ENCODE assay signal across 1 cellular context in the genomic region with DNA sequence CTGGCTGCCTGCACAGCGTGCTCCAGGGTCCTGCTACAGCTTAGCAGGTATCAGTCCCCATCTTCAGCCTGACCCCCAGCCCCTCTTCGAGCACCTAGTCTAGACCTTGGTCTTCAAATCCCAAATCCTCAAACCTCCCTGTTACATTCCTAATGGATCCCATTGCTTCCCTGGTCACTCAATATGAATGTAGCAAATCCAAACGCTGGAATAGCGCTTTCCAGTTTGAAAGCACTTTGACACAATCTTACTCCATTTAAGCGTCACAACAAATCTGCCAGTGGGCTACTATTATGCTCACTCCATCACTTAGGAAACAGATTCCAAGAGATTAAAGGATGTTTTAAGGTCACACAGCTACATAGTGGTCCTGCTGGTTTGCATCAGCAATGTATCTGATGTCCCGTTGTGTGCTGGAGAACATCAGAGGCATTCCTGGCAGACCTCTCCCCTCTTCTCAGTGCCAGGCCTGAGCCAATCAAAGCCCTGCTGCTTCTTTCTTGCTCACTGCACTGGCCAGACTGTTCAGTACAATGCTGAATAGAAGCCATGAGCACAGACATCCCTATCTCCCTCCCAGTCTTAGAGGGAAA.
TF ChIP-seq lines count a peak whose summit lies in the region.

No MANE protein-coding gene starts in this region.

TF ChIP-seq in GM23338, 12 proteins besides CTCF, POLR2A, EP300 and RAD21 (continued from another document):
- TF ChIP-seq, protein P1, sequence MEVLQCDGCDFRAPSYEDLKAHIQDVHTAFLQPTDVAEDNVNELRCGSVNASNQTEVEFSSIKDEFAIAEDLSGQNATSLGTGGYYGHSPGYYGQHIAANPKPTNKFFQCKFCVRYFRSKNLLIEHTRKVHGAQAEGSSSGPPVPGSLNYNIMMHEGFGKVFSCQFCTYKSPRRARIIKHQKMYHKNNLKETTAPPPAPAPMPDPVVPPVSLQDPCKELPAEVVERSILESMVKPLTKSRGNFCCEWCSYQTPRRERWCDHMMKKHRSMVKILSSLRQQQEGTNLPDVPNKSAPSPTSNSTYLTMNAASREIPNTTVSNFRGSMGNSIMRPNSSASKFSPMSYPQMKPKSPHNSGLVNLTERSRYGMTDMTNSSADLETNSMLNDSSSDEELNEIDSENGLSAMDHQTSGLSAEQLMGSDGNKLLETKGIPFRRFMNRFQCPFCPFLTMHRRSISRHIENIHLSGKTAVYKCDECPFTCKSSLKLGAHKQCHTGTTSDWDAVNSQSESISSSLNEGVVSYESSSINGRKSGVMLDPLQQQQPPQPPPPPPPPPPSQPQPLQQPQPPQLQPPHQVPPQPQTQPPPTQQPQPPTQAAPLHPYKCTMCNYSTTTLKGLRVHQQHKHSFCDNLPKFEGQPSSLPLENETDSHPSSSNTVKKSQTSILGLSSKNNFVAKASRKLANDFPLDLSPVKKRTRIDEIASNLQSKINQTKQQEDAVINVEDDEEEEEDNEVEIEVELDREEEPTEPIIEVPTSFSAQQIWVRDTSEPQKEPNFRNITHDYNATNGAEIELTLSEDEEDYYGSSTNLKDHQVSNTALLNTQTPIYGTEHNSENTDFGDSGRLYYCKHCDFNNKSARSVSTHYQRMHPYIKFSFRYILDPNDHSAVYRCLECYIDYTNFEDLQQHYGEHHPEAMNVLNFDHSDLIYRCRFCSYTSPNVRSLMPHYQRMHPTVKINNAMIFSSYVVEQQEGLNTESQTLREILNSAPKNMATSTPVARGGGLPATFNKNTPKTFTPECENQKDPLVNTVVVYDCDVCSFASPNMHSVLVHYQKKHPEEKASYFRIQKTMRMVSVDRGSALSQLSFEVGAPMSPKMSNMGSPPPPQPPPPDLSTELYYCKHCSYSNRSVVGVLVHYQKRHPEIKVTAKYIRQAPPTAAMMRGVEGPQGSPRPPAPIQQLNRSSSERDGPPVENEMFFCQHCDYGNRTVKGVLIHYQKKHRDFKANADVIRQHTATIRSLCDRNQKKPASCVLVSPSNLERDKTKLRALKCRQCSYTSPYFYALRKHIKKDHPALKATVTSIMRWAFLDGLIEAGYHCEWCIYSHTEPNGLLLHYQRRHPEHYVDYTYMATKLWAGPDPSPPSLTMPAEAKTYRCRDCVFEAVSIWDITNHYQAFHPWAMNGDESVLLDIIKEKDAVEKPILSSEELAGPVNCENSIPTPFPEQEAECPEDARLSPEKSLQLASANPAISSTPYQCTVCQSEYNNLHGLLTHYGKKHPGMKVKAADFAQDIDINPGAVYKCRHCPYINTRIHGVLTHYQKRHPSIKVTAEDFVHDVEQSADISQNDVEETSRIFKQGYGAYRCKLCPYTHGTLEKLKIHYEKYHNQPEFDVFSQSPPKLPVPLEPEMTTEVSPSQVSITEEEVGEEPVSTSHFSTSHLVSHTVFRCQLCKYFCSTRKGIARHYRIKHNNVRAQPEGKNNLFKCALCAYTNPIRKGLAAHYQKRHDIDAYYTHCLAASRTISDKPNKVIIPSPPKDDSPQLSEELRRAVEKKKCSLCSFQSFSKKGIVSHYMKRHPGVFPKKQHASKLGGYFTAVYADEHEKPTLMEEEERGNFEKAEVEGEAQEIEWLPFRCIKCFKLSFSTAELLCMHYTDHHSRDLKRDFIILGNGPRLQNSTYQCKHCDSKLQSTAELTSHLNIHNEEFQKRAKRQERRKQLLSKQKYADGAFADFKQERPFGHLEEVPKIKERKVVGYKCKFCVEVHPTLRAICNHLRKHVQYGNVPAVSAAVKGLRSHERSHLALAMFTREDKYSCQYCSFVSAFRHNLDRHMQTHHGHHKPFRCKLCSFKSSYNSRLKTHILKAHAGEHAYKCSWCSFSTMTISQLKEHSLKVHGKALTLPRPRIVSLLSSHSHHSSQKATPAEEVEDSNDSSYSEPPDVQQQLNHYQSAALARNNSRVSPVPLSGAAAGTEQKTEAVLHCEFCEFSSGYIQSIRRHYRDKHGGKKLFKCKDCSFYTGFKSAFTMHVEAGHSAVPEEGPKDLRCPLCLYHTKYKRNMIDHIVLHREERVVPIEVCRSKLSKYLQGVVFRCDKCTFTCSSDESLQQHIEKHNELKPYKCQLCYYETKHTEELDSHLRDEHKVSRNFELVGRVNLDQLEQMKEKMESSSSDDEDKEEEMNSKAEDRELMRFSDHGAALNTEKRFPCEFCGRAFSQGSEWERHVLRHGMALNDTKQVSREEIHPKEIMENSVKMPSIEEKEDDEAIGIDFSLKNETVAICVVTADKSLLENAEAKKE (CRISPR knock-in tag; IDR thresholded peaks at IDR 0.05), result no peak
- TF ChIP-seq ETS1 (IDR thresholded peaks at IDR 0.05) (no peak), ZNF331 (CRISPR knock-in tag; IDR thresholded peaks at IDR 0.05; ENCODE audit: low read depth) (no peak), STAT1 (IDR thresholded peaks at IDR 0.05; ENCODE audit: unreplicated experiment) (no peak), POLR2AphosphoS5 (IDR thresholded peaks at IDR 0.05; ENCODE audit: low read depth) (no peak), NANOG (IDR thresholded peaks at IDR 0.05; ENCODE audit: borderline replicate concordance) (no peak), ZNF114 (CRISPR knock-in tag; IDR thresholded peaks at IDR 0.05) (no peak)
- TF ChIP-seq, protein P2, sequence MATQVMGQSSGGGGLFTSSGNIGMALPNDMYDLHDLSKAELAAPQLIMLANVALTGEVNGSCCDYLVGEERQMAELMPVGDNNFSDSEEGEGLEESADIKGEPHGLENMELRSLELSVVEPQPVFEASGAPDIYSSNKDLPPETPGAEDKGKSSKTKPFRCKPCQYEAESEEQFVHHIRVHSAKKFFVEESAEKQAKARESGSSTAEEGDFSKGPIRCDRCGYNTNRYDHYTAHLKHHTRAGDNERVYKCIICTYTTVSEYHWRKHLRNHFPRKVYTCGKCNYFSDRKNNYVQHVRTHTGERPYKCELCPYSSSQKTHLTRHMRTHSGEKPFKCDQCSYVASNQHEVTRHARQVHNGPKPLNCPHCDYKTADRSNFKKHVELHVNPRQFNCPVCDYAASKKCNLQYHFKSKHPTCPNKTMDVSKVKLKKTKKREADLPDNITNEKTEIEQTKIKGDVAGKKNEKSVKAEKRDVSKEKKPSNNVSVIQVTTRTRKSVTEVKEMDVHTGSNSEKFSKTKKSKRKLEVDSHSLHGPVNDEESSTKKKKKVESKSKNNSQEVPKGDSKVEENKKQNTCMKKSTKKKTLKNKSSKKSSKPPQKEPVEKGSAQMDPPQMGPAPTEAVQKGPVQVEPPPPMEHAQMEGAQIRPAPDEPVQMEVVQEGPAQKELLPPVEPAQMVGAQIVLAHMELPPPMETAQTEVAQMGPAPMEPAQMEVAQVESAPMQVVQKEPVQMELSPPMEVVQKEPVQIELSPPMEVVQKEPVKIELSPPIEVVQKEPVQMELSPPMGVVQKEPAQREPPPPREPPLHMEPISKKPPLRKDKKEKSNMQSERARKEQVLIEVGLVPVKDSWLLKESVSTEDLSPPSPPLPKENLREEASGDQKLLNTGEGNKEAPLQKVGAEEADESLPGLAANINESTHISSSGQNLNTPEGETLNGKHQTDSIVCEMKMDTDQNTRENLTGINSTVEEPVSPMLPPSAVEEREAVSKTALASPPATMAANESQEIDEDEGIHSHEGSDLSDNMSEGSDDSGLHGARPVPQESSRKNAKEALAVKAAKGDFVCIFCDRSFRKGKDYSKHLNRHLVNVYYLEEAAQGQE (IDR thresholded peaks at IDR 0.05; ENCODE audit: unreplicated experiment), result no peak
